10 cellular contexts compared by ENCODE assay signal in the genomic region with DNA sequence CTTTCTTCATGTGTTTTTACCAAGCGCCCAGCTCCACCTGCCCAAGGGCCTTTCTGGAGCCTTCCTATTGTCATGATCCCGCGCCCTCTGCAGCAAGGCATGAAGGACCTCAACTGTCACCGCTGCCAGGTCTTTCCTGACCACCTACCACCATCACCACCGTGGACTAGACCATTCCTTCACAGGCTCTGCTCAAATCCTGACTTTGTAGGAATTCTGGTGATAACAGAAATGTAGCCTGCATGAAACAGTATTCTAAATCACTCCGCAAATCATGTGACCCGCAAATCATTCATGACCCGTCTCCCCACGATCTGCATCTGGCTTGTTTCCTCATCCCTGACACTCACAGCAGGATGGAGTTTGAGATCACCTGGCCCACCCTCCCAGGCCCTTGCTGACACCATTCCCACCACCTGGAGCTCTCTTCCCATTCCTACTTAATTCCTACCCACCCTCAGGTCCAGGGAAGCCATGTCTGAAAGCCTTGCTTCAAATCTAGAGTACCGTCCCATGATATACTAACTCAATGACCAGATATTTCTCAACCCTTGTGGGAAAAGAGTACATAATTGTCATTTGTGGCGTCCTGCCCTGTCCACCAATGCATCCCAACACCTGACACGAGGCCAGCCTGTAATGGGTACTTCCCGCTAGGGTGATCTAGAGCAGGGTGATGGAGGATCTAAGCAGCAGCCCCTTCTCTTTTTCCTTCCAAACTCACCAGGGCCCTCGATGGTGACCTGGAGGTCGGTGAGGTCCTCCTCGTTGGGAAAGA. TPM values are rescaled to one million over a fixed set of nuclear protein-coding genes. Genes with fewer than 3 reads are reported as not detected.
DNase-seq lines count a peak whose midpoint lies in the region; ATAC-seq and TF ChIP-seq lines count a peak whose summit lies in the region.
"Had no signal": no experiment of that assay in that cellular context is flagged by ENCODE, and none has a peak within 500 bp of the region (broad histone marks: within the 10 kb centered on the region; RNA-seq: fewer than 3 reads in every experiment).

No MANE protein-coding gene starts in this region.

- H3K27me3 ChIP-seq in heart left ventricle = no peaks in the 10 kb centered on the region
- H3K27me3 ChIP-seq in right atrium auricular region = no peaks in the 10 kb centered on the region
- H3K27me3 ChIP-seq in adipocyte (replicated peaks; ENCODE audit: control insufficient read depth, insufficient read depth, low read length) = no peaks in the 10 kb centered on the region
- no peaks in the 10 kb centered on the region for H3K27me3 ChIP-seq in uterus

- ATAC-seq in heart left ventricle (no peak), memory B cell (ENCODE audit: low read depth) (no peak)

- in situ Hi-C loops in GM13977 (cut with MboI; ENCODE audit: low pct_unique_long_range_greater_than_20kb, low sequenced_read_pairs, unreplicated experiment) = no loop called here

- H3K9ac ChIP-seq in adipocyte (ENCODE audit: low read length) = peak overlapping the region; percentile 91

- WGBS in heart left ventricle, 4 donors = 76 to 84% (median 78%) methylated on average over 16 of the region's 16 CpGs

- peaks cover 0 to 45% (median 36%) of the 10 kb centered on the region in 9 donors for H3K36me3 ChIP-seq in heart left ventricle
- peaks cover 38% of the 10 kb centered on the region for H3K36me3 ChIP-seq in right atrium auricular region
- peaks cover 38% of the 10 kb centered on the region for H3K36me3 ChIP-seq in adipocyte (ENCODE audit: control insufficient read depth, insufficient read depth, low read length, severe bottlenecking)
- H3K36me3 ChIP-seq in uterus = no peaks in the 10 kb centered on the region

- DNase-seq in heart left ventricle (peak in 1 of 5 donors; percentile 15), right atrium auricular region (ENCODE audit: low spot score) (no peak), adipocyte (ENCODE audit: low read depth) (no peak), memory B cell (ENCODE audit: low spot score in 2 of 2) (no peak), uterus (no peak), GM13977 (ENCODE audit: low spot score) (no peak), T-helper 9 cell (no peak), iPS-NIHi11 (ENCODE audit: low spot score) (no peak)
- DNase-seq: GF-D8 had no signal

- peaks cover 17% of the 10 kb centered on the region for H3K4me1 Mint-ChIP-seq in memory B cell

- H3K36me3 Mint-ChIP-seq in memory B cell = peaks cover 20% of the 10 kb centered on the region

- H3K27me3 Mint-ChIP-seq in memory B cell = no peaks in the 10 kb centered on the region

- H3K4me3 Mint-ChIP-seq in memory B cell = peak overlapping the region; percentile 71

- peaks cover 0 to 6% (median 0%) of the 10 kb centered on the region in 12 donors for H3K9me3 ChIP-seq in heart left ventricle
- no peaks in the 10 kb centered on the region for H3K9me3 ChIP-seq in right atrium auricular region
- no peaks in the 10 kb centered on the region for H3K9me3 ChIP-seq in adipocyte (ENCODE audit: control insufficient read depth, low read length)
- no peaks in the 10 kb centered on the region for H3K9me3 ChIP-seq in uterus

- intact Hi-C loops in heart left ventricle (cut with DNase I) = no loop called here
- intact Hi-C loops in uterus (cut with DNase I; ENCODE audit: low total_unique reads) = no loop called here

- H3K4me1 ChIP-seq in heart left ventricle = peaks cover 3 to 27% (median 12%) of the 10 kb centered on the region in 12 donors
- peaks cover 0 to 20% of the 10 kb centered on the region in 2 donors for H3K4me1 ChIP-seq in right atrium auricular region
- H3K4me1 ChIP-seq in adipocyte (ENCODE audit: control insufficient read depth, insufficient read depth, low read length) = peaks cover 17% of the 10 kb centered on the region
- H3K4me1 ChIP-seq in uterus = peaks cover 0 to 7% of the 10 kb centered on the region in 2 donors

- no peak for TF ChIP-seq CTCF in heart left ventricle (IDR thresholded peaks at IDR 0.05)
- TF ChIP-seq CTCF in right atrium auricular region (IDR thresholded peaks at IDR 0.05) = no peak
- no peak for TF ChIP-seq CTCF in uterus (IDR thresholded peaks at IDR 0.05)
- no peak for TF ChIP-seq CTCF in GM13977 (IDR thresholded peaks at IDR 0.05; ENCODE audit: extremely low read depth, insufficient read depth, missing control alignments)

- H3K27ac Mint-ChIP-seq in memory B cell = peak overlapping the region; percentile 98

- TF ChIP-seq POLR2A in heart left ventricle (IDR thresholded peaks at IDR 0.05) (no peak), uterus (IDR thresholded peaks at IDR 0.05) (no peak)

- H3K27ac ChIP-seq in heart left ventricle (no peak overlapping the region), right atrium auricular region (no peak overlapping the region), uterus (no peak overlapping the region)

- H3K9me3 Mint-ChIP-seq in memory B cell = peaks cover 8% of the 10 kb centered on the region

- H3K4me3 ChIP-seq in heart left ventricle (peak overlapping the region in 9 of 12 donors; percentile 74 to 99 (median 92)), right atrium auricular region (peak overlapping the region in 1 of 2 donors; percentile 84), adipocyte (ENCODE audit: low read length) (peak overlapping the region; percentile 87), uterus (peak overlapping the region; percentile 90 to 93)

RNA-seq across cellular contexts. Expression of gene UBE2S, which starts 1.3 kb away (rescaled TPM):
- 10 to 100 TPM; 16.5 to 51.8 (median 29.1) TPM for total RNA-seq in heart left ventricle
- polyA plus RNA-seq in heart left ventricle = 10 to 100 TPM; 10.9 to 27.3 TPM
- total RNA-seq in right atrium auricular region = 10 to 100 TPM; 19.1 to 22.0 TPM
- total RNA-seq in uterus = 100 to 1,000 TPM in 1 of 4 donors, 10 to 100 TPM in 2, 1 to 10 TPM in 1; 3.2 to 141 (median 21.5) TPM

RNA-seq across cellular contexts. Expression of gene RPL28, which starts 20.5 kb away (rescaled TPM):
- 1,000 to 10,000 TPM in 1 of 9 donors, 100 to 1,000 TPM in 8; 196 to 1,019 (median 565) TPM for total RNA-seq in heart left ventricle
- polyA plus RNA-seq in heart left ventricle = 1,000 to 10,000 TPM in 1 of 2 donors, 100 to 1,000 TPM in 1; 768 to 1,391 TPM
- total RNA-seq in right atrium auricular region = 100 to 1,000 TPM; 175 to 319 TPM
- 1,000 to 10,000 TPM in 1 of 4 donors, 100 to 1,000 TPM in 2, 10 to 100 TPM in 1; 20.7 to 1,084 (median 431) TPM for total RNA-seq in uterus

RNA-seq across cellular contexts. Expression of gene TMEM238, which starts 22.2 kb away (rescaled TPM):
- 1 to 10 TPM in 2 of 9 donors, under 1 TPM in 5, not detected in 2; 0.35 to 2.2 (median 0.56) TPM for total RNA-seq in heart left ventricle
- polyA plus RNA-seq in heart left ventricle = not detected
- total RNA-seq in right atrium auricular region = 1 to 10 TPM in 1 of 2 donors, not detected in 1; 1.2 TPM
- total RNA-seq in uterus = 1 to 10 TPM in 1 of 4 donors, under 1 TPM in 1, not detected in 2; 0.83 to 2.3 TPM
- total RNA-seq: myocyte had no signal

RNA-seq across cellular contexts. Expression of gene TMEM190, which starts 29.7 kb away (rescaled TPM):
- total RNA-seq in heart left ventricle (not detected), right atrium auricular region (not detected), uterus (1 to 10 TPM in 1 of 4 donors, not detected in 3; 1.1 TPM)
- not detected for polyA plus RNA-seq in heart left ventricle
- total RNA-seq: myocyte had no signal

RNA-seq across cellular contexts. Expression of gene IL11, which starts 36.0 kb away (rescaled TPM):
- total RNA-seq in heart left ventricle = under 1 TPM in 2 of 9 donors, not detected in 7; 0.11 to 0.43 TPM
- polyA plus RNA-seq in heart left ventricle = under 1 TPM in 1 of 2 donors, not detected in 1; 0.25 TPM
- total RNA-seq in right atrium auricular region = under 1 TPM in 1 of 2 donors, not detected in 1; 0.16 TPM
- 1 to 10 TPM in 1 of 4 donors, not detected in 3; 1.6 TPM for total RNA-seq in uterus
